8 cellular contexts compared by ENCODE assay signal in the genomic region with DNA sequence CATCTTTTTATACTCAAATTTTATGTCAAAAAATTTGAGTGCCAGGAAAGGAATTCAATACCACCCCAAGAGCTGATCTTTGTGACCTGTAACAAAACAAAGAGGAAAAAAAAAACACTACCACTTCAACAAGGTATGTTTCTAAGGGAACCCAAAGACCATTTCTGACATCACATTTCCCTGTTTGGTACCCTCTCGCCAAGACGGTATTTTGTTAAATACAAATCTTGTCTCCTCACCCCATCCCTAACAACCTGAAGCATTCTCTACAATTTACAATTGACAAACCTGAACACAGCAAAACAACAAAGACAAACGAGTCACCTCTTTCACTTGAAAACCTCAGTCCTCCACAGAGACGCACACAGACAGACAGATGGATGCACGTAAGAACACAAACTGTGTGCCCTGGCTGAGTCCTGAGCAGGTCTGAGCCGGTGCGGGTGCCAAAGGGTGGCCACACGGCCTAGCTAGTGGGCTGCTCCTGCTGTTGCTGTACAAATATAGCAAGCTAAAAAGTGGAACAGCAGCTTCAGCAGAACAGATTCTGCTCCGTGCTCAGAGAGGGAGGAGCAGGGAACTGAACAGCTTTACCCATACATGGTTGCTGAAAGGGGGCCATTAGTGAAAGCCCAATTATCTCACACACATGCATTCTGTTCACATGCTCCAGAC. TPM values are rescaled to one million over a fixed set of nuclear protein-coding genes. Genes with fewer than 3 reads are reported as not detected.
DNase-seq lines count a peak whose midpoint lies in the region; ATAC-seq and TF ChIP-seq lines count a peak whose summit lies in the region.

No MANE protein-coding gene starts in this region.

- CTCF ChIA-PET in HEK293 (lab: Yijun Ruan, JAX), result interaction anchor here (1.0 to 1.6 kb wide), 2 partner anchors 14 to 16 kb away, joined by 3 read pairs; no protein-coding TSS in a partner anchor
- CTCF ChIA-PET in activated CD8-positive, alpha-beta T cell treated with anti-CD3 and anti-CD28 coated beads, Interleukin-2, amount 10 ng/mL, durations not matched to agents 7 days and 5 days (lab: Charles Lee), result interaction anchor here (1.0 to 1.2 kb wide), 5 partner anchors 10 to 29 kb away, joined by 3 to 7 read pairs (median 3); a partner anchor contains a TSS

- H3K27ac ChIP-seq in ACC112 (ENCODE audit: low read depth, low read length), result peak overlapping the region; percentile 91
- H3K27ac ChIP-seq in HEK293 (ENCODE audit: extremely low read depth, low read depth, low read length), result peak overlapping the region; percentile 27
- peak overlapping the region; percentile 84 for H3K27ac ChIP-seq in foreskin keratinocyte
- peak overlapping the region; percentile 80 for H3K27ac ChIP-seq in osteoblast (ENCODE audit: low read depth, low read length)

- H3K27ac Mint-ChIP-seq in activated CD8-positive, alpha-beta T cell treated with anti-CD3 and anti-CD28 coated beads, Interleukin-2, amount 10 ng/mL, durations not matched to agents 7 days and 5 days, result peak overlapping the region; percentile 37

- ATAC-seq in activated CD8-positive, alpha-beta T cell treated with anti-CD3 and anti-CD28 coated beads, Interleukin-2, amount 10 ng/mL, durations not matched to agents 7 days and 5 days, result peak; percentile 62
- ATAC-seq in foreskin keratinocyte (peak; percentile 51), GM18870 (IDR thresholded peaks at IDR 0.05; ENCODE audit: unreplicated experiment) (no peak)

- H3K27me3 ChIP-seq in ACC112 (ENCODE audit: insufficient read depth, low read length) (no peaks in the 10 kb centered on the region), foreskin keratinocyte (no peaks in the 10 kb centered on the region), osteoblast (ENCODE audit: insufficient read depth, low read length) (no peaks in the 10 kb centered on the region)

- peaks cover 43% of the 10 kb centered on the region for H4K20me1 ChIP-seq in osteoblast (ENCODE audit: insufficient read depth, low read length)

- H3K4me2 ChIP-seq in osteoblast (ENCODE audit: insufficient read depth, low read length), result peak overlapping the region; percentile 71

- no peak overlapping the region for H3K4me3 Mint-ChIP-seq in activated CD8-positive, alpha-beta T cell treated with anti-CD3 and anti-CD28 coated beads, Interleukin-2, amount 10 ng/mL, durations not matched to agents 7 days and 5 days

- H3K36me3 ChIP-seq in ACC112 (ENCODE audit: insufficient read depth, low read length) (no peaks in the 10 kb centered on the region), HEK293 (ENCODE audit: control insufficient read depth in 2 of 2, insufficient read depth in 1 of 2, low read length in 2 of 2) (no peaks in the 10 kb centered on the region; a peak in 1 of 3 replicates), osteoblast (ENCODE audit: insufficient read depth, low read length) (peaks cover 3% of the 10 kb centered on the region)

- H3K4me3 ChIP-seq in ACC112 (ENCODE audit: low read depth, low read length), result peak overlapping the region; percentile 58
- no peak overlapping the region for H3K4me3 ChIP-seq in HEK293 (ENCODE audit: low read depth, low read length)
- peak overlapping the region; percentile 21 for H3K4me3 ChIP-seq in osteoblast (ENCODE audit: insufficient read depth, low read length)

- H3K79me2 ChIP-seq in ACC112 (ENCODE audit: control insufficient read depth, insufficient read depth, low read length, unreplicated experiment), result peaks cover 97% of the 10 kb centered on the region
- peaks cover 99% of the 10 kb centered on the region for H3K79me2 ChIP-seq in osteoblast (ENCODE audit: insufficient read depth, low read length)

- DNase-seq in activated CD8-positive, alpha-beta T cell treated with anti-CD3 and anti-CD28 coated beads, Interleukin-2, amount 10 ng/mL, durations not matched to agents 7 days and 5 days, result no peak
- DNase-seq in foreskin keratinocyte, result peak in 1 of 2 donors; percentile 33
- DNase-seq in osteoblast (ENCODE audit: insufficient read length, low spot score, missing footprints), result no peak
- DNase-seq in T1000 (lab: John Stamatoyannopoulos, UW), result no peak
- no peak for DNase-seq in GM19238 (ENCODE audit: insufficient read length, low spot score)

- H3K9me3 Mint-ChIP-seq in activated CD8-positive, alpha-beta T cell treated with anti-CD3 and anti-CD28 coated beads, Interleukin-2, amount 10 ng/mL, durations not matched to agents 7 days and 5 days (ENCODE audit: insufficient read depth), result no peaks in the 10 kb centered on the region

- peaks cover 45% of the 10 kb centered on the region for H3K4me1 Mint-ChIP-seq in activated CD8-positive, alpha-beta T cell treated with anti-CD3 and anti-CD28 coated beads, Interleukin-2, amount 10 ng/mL, durations not matched to agents 7 days and 5 days (ENCODE audit: low read depth)

- H2AFZ ChIP-seq in ACC112 (ENCODE audit: low read length, unreplicated experiment) (no peak overlapping the region), osteoblast (ENCODE audit: low read length) (no peak overlapping the region)

- H3K36me3 Mint-ChIP-seq in activated CD8-positive, alpha-beta T cell treated with anti-CD3 and anti-CD28 coated beads, Interleukin-2, amount 10 ng/mL, durations not matched to agents 7 days and 5 days (ENCODE audit: low read depth), result peaks cover 12% of the 10 kb centered on the region

- no peaks in the 10 kb centered on the region for H3K27me3 Mint-ChIP-seq in activated CD8-positive, alpha-beta T cell treated with anti-CD3 and anti-CD28 coated beads, Interleukin-2, amount 10 ng/mL, durations not matched to agents 7 days and 5 days (ENCODE audit: low read depth)

- no peaks in the 10 kb centered on the region for H3K9me3 ChIP-seq in HEK293 (ENCODE audit: control insufficient read depth, insufficient read depth, low read depth, low read length)
- H3K9me3 ChIP-seq in osteoblast (ENCODE audit: low read depth, low read length), result no peaks in the 10 kb centered on the region

- no peak for TF ChIP-seq CTCF in HEK293 (tag by site-specific recombination; IDR thresholded peaks at IDR 0.05)
- no peak for TF ChIP-seq CTCF in foreskin keratinocyte (conservative IDR thresholded peaks at IDR 0.05)
- no peak for TF ChIP-seq CTCF in osteoblast (IDR thresholded peaks at IDR 0.05; ENCODE audit: extremely low read depth, low read depth, low read length)

- POLR2A ChIA-PET in HEK293 (lab: Yijun Ruan, JAX), result interaction anchor here (0.8 kb wide), 1 partner anchor 15 kb away, joined by 3 read pairs; no protein-coding TSS in a partner anchor
- POLR2A ChIA-PET in activated CD8-positive, alpha-beta T cell treated with anti-CD3 and anti-CD28 coated beads, Interleukin-2, amount 10 ng/mL, durations not matched to agents 7 days and 5 days (lab: Charles Lee), result interaction anchor here (0.6 to 1.4 kb wide), 2 partner anchors 27 to 79 kb away, joined by 3 to 8 read pairs; no protein-coding TSS in a partner anchor

- H3K4me1 ChIP-seq in ACC112 (ENCODE audit: control insufficient read depth, insufficient read depth, low read length, unreplicated experiment) (peaks cover 38% of the 10 kb centered on the region), HEK293 (ENCODE audit: control insufficient read depth, insufficient read depth, low read length) (peaks cover 17% of the 10 kb centered on the region), foreskin keratinocyte (peaks cover 36% of the 10 kb centered on the region), osteoblast (ENCODE audit: insufficient read depth, low read length) (peaks cover 32% of the 10 kb centered on the region)

TF ChIP-seq in HEK293, 187 proteins besides CTCF, POLR2A, EP300 and RAD21 (continues in another document):
- no peak for TF ChIP-seq ZNF138 (tag by site-specific recombination; IDR thresholded peaks at IDR 0.05; ENCODE audit: borderline replicate concordance)
- 0 out of 2 replicates have a peak, but pooled peaks have one; percentile 6 for TF ChIP-seq FEZF1 (tag by site-specific recombination; IDR thresholded peaks at IDR 0.05)
- TF ChIP-seq ZEB2 (tag by site-specific recombination; IDR thresholded peaks at IDR 0.05), result no peak
- TF ChIP-seq, protein P1, sequence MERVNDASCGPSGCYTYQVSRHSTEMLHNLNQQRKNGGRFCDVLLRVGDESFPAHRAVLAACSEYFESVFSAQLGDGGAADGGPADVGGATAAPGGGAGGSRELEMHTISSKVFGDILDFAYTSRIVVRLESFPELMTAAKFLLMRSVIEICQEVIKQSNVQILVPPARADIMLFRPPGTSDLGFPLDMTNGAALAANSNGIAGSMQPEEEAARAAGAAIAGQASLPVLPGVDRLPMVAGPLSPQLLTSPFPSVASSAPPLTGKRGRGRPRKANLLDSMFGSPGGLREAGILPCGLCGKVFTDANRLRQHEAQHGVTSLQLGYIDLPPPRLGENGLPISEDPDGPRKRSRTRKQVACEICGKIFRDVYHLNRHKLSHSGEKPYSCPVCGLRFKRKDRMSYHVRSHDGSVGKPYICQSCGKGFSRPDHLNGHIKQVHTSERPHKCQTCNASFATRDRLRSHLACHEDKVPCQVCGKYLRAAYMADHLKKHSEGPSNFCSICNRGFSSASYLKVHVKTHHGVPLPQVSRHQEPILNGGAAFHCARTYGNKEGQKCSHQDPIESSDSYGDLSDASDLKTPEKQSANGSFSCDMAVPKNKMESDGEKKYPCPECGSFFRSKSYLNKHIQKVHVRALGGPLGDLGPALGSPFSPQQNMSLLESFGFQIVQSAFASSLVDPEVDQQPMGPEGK (tag by site-specific recombination; IDR thresholded peaks at IDR 0.05), result peak; percentile 6; the same call in 1 of the 2 replicates
- peak; percentile 93 for TF ChIP-seq ZNF600 (tag by site-specific recombination; IDR thresholded peaks at IDR 0.05)
- no peak for TF ChIP-seq ZBTB48 (tag by site-specific recombination; IDR thresholded peaks at IDR 0.05)
- TF ChIP-seq ZBTB20 (tag by site-specific recombination; IDR thresholded peaks at IDR 0.05), result peak; percentile 22; the same call in 1 of the 2 replicates

RNA-seq across cellular contexts. Expression of a gene that starts 28.6 kb away (rescaled TPM):
- total RNA-seq in activated CD8-positive, alpha-beta T cell treated with anti-CD3 and anti-CD28 coated beads, Interleukin-2, amount 10 ng/mL, durations not matched to agents 7 days and 5 days, result 100 to 1,000 TPM; 104 to 111 TPM
- total RNA-seq in foreskin keratinocyte (84.1 and 93.3 TPM in 2 replicates), osteoblast (136 and 148 TPM in 2 replicates)
- 26.7 and 28.8 TPM in 2 replicates for polyA plus RNA-seq in foreskin keratinocyte

RNA-seq across cellular contexts. Expression of a gene that starts 41.1 kb away (rescaled TPM):
- 10 to 100 TPM; 44.5 to 44.7 TPM for total RNA-seq in activated CD8-positive, alpha-beta T cell treated with anti-CD3 and anti-CD28 coated beads, Interleukin-2, amount 10 ng/mL, durations not matched to agents 7 days and 5 days
- total RNA-seq in foreskin keratinocyte (112 and 118 TPM in 2 replicates), osteoblast (67.5 and 80.7 TPM in 2 replicates)
- 145 and 159 TPM in 2 replicates for polyA plus RNA-seq in foreskin keratinocyte

RNA-seq across cellular contexts. Expression of a gene that starts 54.4 kb away (rescaled TPM):
- 10 to 100 TPM; 17.7 to 20.7 TPM for total RNA-seq in activated CD8-positive, alpha-beta T cell treated with anti-CD3 and anti-CD28 coated beads, Interleukin-2, amount 10 ng/mL, durations not matched to agents 7 days and 5 days
- 16.4 and 17.4 TPM in 2 replicates for total RNA-seq in foreskin keratinocyte
- 10.4 and 11.2 TPM in 2 replicates for polyA plus RNA-seq in foreskin keratinocyte
- total RNA-seq in osteoblast, result 26.8 and 28.3 TPM in 2 replicates

RNA-seq across cellular contexts. Expression of a gene that starts 54.5 kb away (rescaled TPM):
- total RNA-seq in activated CD8-positive, alpha-beta T cell treated with anti-CD3 and anti-CD28 coated beads, Interleukin-2, amount 10 ng/mL, durations not matched to agents 7 days and 5 days, result 100 to 1,000 TPM; 114 to 121 TPM
- total RNA-seq in foreskin keratinocyte (109 and 112 TPM in 2 replicates), osteoblast (55.0 and 56.9 TPM in 2 replicates)
- polyA plus RNA-seq in foreskin keratinocyte, result 147 and 149 TPM in 2 replicates

Comparison
In these comparisons a context has a peak if more than half of its experiments do, and no peak if none do; other contexts are left out.
1. H3K27ac ChIP-seq: peak in every context shown above with its lines; median percentile 91 in ACC112; 84 in foreskin keratinocyte; 80 in osteoblast; 27 in HEK293.